22 cellular contexts compared by ENCODE assay signal in genomic region chr21:42562258-42562657, GRCh38. TPM values are rescaled to one million over a fixed set of nuclear protein-coding genes. Genes with fewer than 3 reads are reported as not detected.
A peak's percentile ranks its signal among the peaks of the same experiment; 100 is the strongest.
DNase-seq lines count a peak whose midpoint lies in the region; ATAC-seq and TF ChIP-seq lines count a peak whose summit lies in the region.
"Had no signal": no experiment of that assay in that cellular context is flagged by ENCODE, and none has a peak within 500 bp of the region (broad histone marks: within the 10 kb centered on the region; RNA-seq: fewer than 3 reads in every experiment).

No MANE protein-coding gene starts in this region.

- no peaks in the 10 kb centered on the region for H3K4me1 ChIP-seq in colonic mucosa
- H3K4me1 ChIP-seq in parathyroid adenoma, result no peaks in the 10 kb centered on the region
- H3K4me1 ChIP-seq: ascending aorta, gastroesophageal sphincter, tibial nerve had no signal

- H3K9me3 ChIP-seq in KOPT-K1 (ENCODE audit: insufficient read depth, low read length, poor library complexity, severe bottlenecking) (no peaks in the 10 kb centered on the region), colonic mucosa (no peaks in the 10 kb centered on the region), parathyroid adenoma (ENCODE audit: control insufficient read depth, low read length) (no peaks in the 10 kb centered on the region)
- H3K9me3 ChIP-seq: ascending aorta, esophagus squamous epithelium, gastroesophageal sphincter, tibial nerve had no signal

- TF ChIP-seq CTCF in colonic mucosa (IDR thresholded peaks at IDR 0.05) (no peak), parathyroid adenoma (IDR thresholded peaks at IDR 0.05) (no peak)

- DNase-seq in NCI-H1092 treated with DMSO at 0.1 percent for 48 hours (lab: John Stamatoyannopoulos, UW), result peak; percentile 66
- no peak for DNase-seq in NCI-H1092 (lab: John Stamatoyannopoulos, UW)
- no peak for DNase-seq in colonic mucosa
- DNase-seq: activated CD4-positive, alpha-beta T cell treated with anti-CD3 and anti-CD28 coated beads for 48 hours; activated CD8-positive, alpha-beta memory T cell treated with anti-CD3 and anti-CD28 coated beads, Interleukin-2, amount 50 U/mL, for 48 hours; cerebellar nuclear complex; effector CD4-positive, alpha-beta T cell; esophagus squamous epithelium; NCI-H2171; stimulated activated CD4-positive, alpha-beta T cell treated with anti-CD3 and anti-CD28 coated beads, Interleukin-2, amount 100 ng/mL, for 48 hours had no signal

- no peak overlapping the region for H3K4me3 ChIP-seq in colonic mucosa
- no peak overlapping the region for H3K4me3 ChIP-seq in parathyroid adenoma (ENCODE audit: low read depth, low read length)
- H3K4me3 ChIP-seq: ascending aorta, esophagus squamous epithelium, gastroesophageal sphincter, smooth muscle cell, tibial nerve had no signal

- H3K27ac ChIP-seq in KOPT-K1 (ENCODE audit: low read depth, low read length, poor library complexity, severe bottlenecking) (peak overlapping the region; percentile 32), colonic mucosa (peak overlapping the region; percentile 18), parathyroid adenoma (no peak overlapping the region)
- H3K27ac ChIP-seq: 22Rv1, ascending aorta, gastroesophageal sphincter, tibial nerve had no signal

- no peaks in the 10 kb centered on the region for H3K79me2 ChIP-seq in parathyroid adenoma

- H3K36me3 ChIP-seq in KOPT-K1 (ENCODE audit: insufficient read depth, low read length) (no peaks in the 10 kb centered on the region), colonic mucosa (peaks cover 25% of the 10 kb centered on the region), parathyroid adenoma (ENCODE audit: control insufficient read depth, insufficient read depth, low read length) (no peaks in the 10 kb centered on the region)

- peak overlapping the region; percentile 37 for H3K4me2 ChIP-seq in parathyroid adenoma (ENCODE audit: low read length)
- H3K4me2 ChIP-seq: smooth muscle cell had no signal

- H3K27me3 ChIP-seq in colonic mucosa, result no peaks in the 10 kb centered on the region
- no peaks in the 10 kb centered on the region for H3K27me3 ChIP-seq in parathyroid adenoma (ENCODE audit: control insufficient read depth, insufficient read depth, low read length)
- H3K27me3 ChIP-seq: ascending aorta, esophagus squamous epithelium, gastroesophageal sphincter, tibial nerve had no signal

- H3K9ac ChIP-seq in colonic mucosa (ENCODE audit: low read depth in 2 of 2, low read length in 2 of 2) (peak overlapping the region in 1 of 2 donors; percentile 44), parathyroid adenoma (no peak overlapping the region)

- H2AFZ ChIP-seq in parathyroid adenoma, result no peak overlapping the region

- ATAC-seq in HG03520 (IDR thresholded peaks at IDR 0.05; ENCODE audit: unreplicated experiment) (no peak), HG03565 (IDR thresholded peaks at IDR 0.05; ENCODE audit: unreplicated experiment) (no peak), GM21526 (IDR thresholded peaks at IDR 0.05; ENCODE audit: low FRiP score, unreplicated experiment) (no peak)
- ATAC-seq: gastroesophageal sphincter, HCT116, Right ventricle myocardium inferior had no signal

- intact Hi-C loops in colonic mucosa (cut with DNase I), result no loop called here

RNA-seq across cellular contexts. Expression of gene SLC37A1, which starts 48.6 kb away (rescaled TPM):
- total RNA-seq in colonic mucosa, result 100 to 1,000 TPM in 1 of 2 donors, 10 to 100 TPM in 1; 98.5 to 118 TPM
